In the genomic region with DNA sequence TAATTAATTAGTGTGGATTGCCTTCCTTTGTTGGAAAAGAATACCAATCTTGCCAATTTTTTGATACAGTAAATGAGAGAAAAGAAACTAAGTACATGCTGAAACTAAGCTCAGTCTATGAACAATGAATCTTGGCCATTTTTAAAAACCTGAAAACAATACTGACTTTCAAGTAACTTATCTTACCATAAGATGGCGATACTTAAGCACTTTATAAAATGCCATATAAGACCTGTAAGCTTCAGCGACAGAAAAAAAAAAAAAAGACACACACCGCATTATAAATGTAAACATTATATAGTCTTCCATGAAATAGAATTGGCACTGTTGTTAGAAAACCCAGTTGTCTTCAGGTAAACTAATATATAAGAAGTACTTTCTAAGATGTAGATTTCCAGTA, we compare ENCODE assay signal across 14 cellular contexts. TPM values are rescaled to one million over a fixed set of nuclear protein-coding genes. Genes with fewer than 3 reads are reported as not detected.
DNase-seq lines count a peak whose midpoint lies in the region; ATAC-seq and TF ChIP-seq lines count a peak whose summit lies in the region.
"Had no signal": no experiment of that assay in that cellular context is flagged by ENCODE, and none has a peak within 500 bp of the region (broad histone marks: within the 10 kb centered on the region; RNA-seq: fewer than 3 reads in every experiment).

No MANE protein-coding gene starts in this region.

- H4K20me1 ChIP-seq in PC-9 (ENCODE audit: insufficient read depth): no peaks in the 10 kb centered on the region

- H3K27me3 Mint-ChIP-seq in CD8-positive, alpha-beta memory T cell: peaks cover 5 to 8% of the 10 kb centered on the region in 2 donors
- H3K27me3 Mint-ChIP-seq: memory B cell had no signal

- peak; percentile 40 for DNase-seq in DMS53 treated with DMSO at 0.1 percent for 48 hours (lab: John Stamatoyannopoulos, UW; ENCODE audit: unreplicated experiment)
- peak; percentile 4 for DNase-seq in HT-29 (ENCODE audit: low spot score)
- DNase-seq in PC-9: no peak
- DNase-seq in fibroblast of pulmonary artery (ENCODE audit: low read depth): peak; percentile 1
- no peak for DNase-seq in CD8-positive, alpha-beta memory T cell
- no peak for DNase-seq in HuH-7.5 (ENCODE audit: low spot score)
- DNase-seq: activated CD4-positive, alpha-beta T cell treated with anti-CD3 and anti-CD28 coated beads, Interleukin-2, amount 50 U/mL, for 4 hours; aorta; dermis blood vessel endothelial cell; T1000 had no signal

- TF ChIP-seq CTCF in PC-9 (conservative IDR thresholded peaks at IDR 0.05) (peak; percentile 40), fibroblast of pulmonary artery (IDR thresholded peaks at IDR 0.05; ENCODE audit: low read length, missing control alignments) (no peak)

- no peaks in the 10 kb centered on the region for H3K36me3 Mint-ChIP-seq in CD8-positive, alpha-beta memory T cell
- H3K36me3 Mint-ChIP-seq: memory B cell had no signal

- peaks cover 0 to 6% (median 0%) of the 10 kb centered on the region in 5 donors for H3K9me3 Mint-ChIP-seq in CD8-positive, alpha-beta memory T cell
- H3K9me3 Mint-ChIP-seq: memory B cell; stimulated activated naive CD8-positive, alpha-beta T cell treated with anti-CD3 and anti-CD28 coated beads, Interleukin-15, Interleukin-2, amounts not matched to agents 100 ng/mL and 50 ng/mL, for 24 hours had no signal

- no peaks in the 10 kb centered on the region for H3K4me1 ChIP-seq in PC-9 (replicated peaks; ENCODE audit: insufficient read depth)
- no peaks in the 10 kb centered on the region for H3K4me1 ChIP-seq in CD8-positive, alpha-beta memory T cell (ENCODE audit: insufficient read depth, low read length)

- H3K27me3 ChIP-seq in PC-9 (ENCODE audit: insufficient read depth, low read depth): no peaks in the 10 kb centered on the region
- no peaks in the 10 kb centered on the region for H3K27me3 ChIP-seq in CD8-positive, alpha-beta memory T cell (ENCODE audit: insufficient read depth, low read length, poor library complexity, severe bottlenecking)

- H3K4me2 ChIP-seq in PC-9: no peak overlapping the region

- ATAC-seq in GM19452 (IDR thresholded peaks at IDR 0.05; ENCODE audit: unreplicated experiment): no peak

- no peaks in the 10 kb centered on the region for H3F3A ChIP-seq in PC-9 (ENCODE audit: insufficient read depth, low read depth)

- no peak overlapping the region for H3K27ac ChIP-seq in PC-9
- H3K27ac ChIP-seq in CD8-positive, alpha-beta memory T cell (ENCODE audit: low read depth, low read length): no peak overlapping the region
- H3K27ac ChIP-seq: skin epidermis had no signal

- POLR2A ChIA-PET in PC-9 (lab: Charles Lee; ENCODE audit: unreplicated experiment): no interaction called here
- POLR2A ChIA-PET in CD8-positive, alpha-beta memory T cell (lab: Charles Lee): no interaction called here

- CTCF ChIA-PET in PC-9 (lab: Charles Lee): no interaction called here
- CTCF ChIA-PET in CD8-positive, alpha-beta memory T cell (lab: Charles Lee): no interaction called here

- no peak overlapping the region for H3K27ac Mint-ChIP-seq in CD8-positive, alpha-beta memory T cell
- H3K27ac Mint-ChIP-seq: memory B cell; stimulated activated naive CD8-positive, alpha-beta T cell treated with anti-CD3 and anti-CD28 coated beads, Interleukin-15, Interleukin-2, amounts not matched to agents 100 ng/mL and 50 ng/mL, for 24 hours had no signal

- no peak overlapping the region for H3K4me3 ChIP-seq in PC-9
- H3K4me3 ChIP-seq in fibroblast of pulmonary artery (replicated peaks; ENCODE audit: low read depth, low read length): no peak overlapping the region
- H3K4me3 ChIP-seq in CD8-positive, alpha-beta memory T cell (ENCODE audit: low read length): no peak overlapping the region
- H3K4me3 ChIP-seq: skin epidermis had no signal

- H3K9me2 ChIP-seq in PC-9 (ENCODE audit: insufficient read depth): no peaks in the 10 kb centered on the region; the same call in 1 of the 2 replicates

- intact Hi-C loops in PC-9 (cut with micrococcal nuclease; ENCODE audit: unreplicated experiment): loop anchor here (5.0 kb wide), 1 partner anchor 199 kb away; no protein-coding TSS in a partner anchor

- H3K4me1 Mint-ChIP-seq in CD8-positive, alpha-beta memory T cell: peaks cover 0 to 7% (median 0%) of the 10 kb centered on the region in 3 donors
- H3K4me1 Mint-ChIP-seq: memory B cell had no signal

- H3K36me3 ChIP-seq in PC-9 (ENCODE audit: low read depth): no peaks in the 10 kb centered on the region
- no peaks in the 10 kb centered on the region for H3K36me3 ChIP-seq in CD8-positive, alpha-beta memory T cell (ENCODE audit: insufficient read depth, low read length)

- H3K4me3 Mint-ChIP-seq in CD8-positive, alpha-beta memory T cell: no peak overlapping the region
- H3K4me3 Mint-ChIP-seq: memory B cell; stimulated activated naive CD8-positive, alpha-beta T cell treated with anti-CD3 and anti-CD28 coated beads, Interleukin-15, Interleukin-2, amounts not matched to agents 100 ng/mL and 50 ng/mL, for 24 hours had no signal

- no peak overlapping the region for H2AFZ ChIP-seq in PC-9

- H3K9me3 ChIP-seq in PC-9 (ENCODE audit: insufficient read depth, low read depth): no peaks in the 10 kb centered on the region
- no peaks in the 10 kb centered on the region for H3K9me3 ChIP-seq in CD8-positive, alpha-beta memory T cell (ENCODE audit: low read length)

- H3K79me2 ChIP-seq in PC-9 (ENCODE audit: low read depth): no peaks in the 10 kb centered on the region

- BruUV-seq in PC-9 (replicated peaks; lab: Mats Ljungman, UMichigan): no TSS peak

RNA-seq across cellular contexts. Expression of gene OLFM3, which starts 3.0 kb away (rescaled TPM):
- not detected in 2 replicates for total RNA-seq in HT-29 (2014; rRNA removed; shearing (Covaris generic))
- not detected in 2 replicates for total RNA-seq in PC-9 (2021)
- not detected for total RNA-seq in CD8-positive, alpha-beta memory T cell
- not detected for polyA plus RNA-seq in CD8-positive, alpha-beta memory T cell
- total RNA-seq: aorta, dermis blood vessel endothelial cell had no signal
- polyA plus RNA-seq: aorta had no signal

Comparison
In these comparisons a context has a peak if more than half of its experiments do, and no peak if none do; other contexts are left out.
1. DNase-seq: peak in DMS53 treated with DMSO at 0.1 percent for 48 hours (single experiment), HT-29 (single experiment) and fibroblast of pulmonary artery (single experiment); none in PC-9 (0 of 2), CD8-positive, alpha-beta memory T cell (0 of 5) and HuH-7.5 (single experiment).